In genomic region chr7:33831389-33832118, GRCh38 we compare ENCODE assay signal across 1 cellular context.
TF ChIP-seq lines count a peak whose summit lies in the region.

No MANE protein-coding gene starts in this region.

TF ChIP-seq in GM23338, 12 proteins besides CTCF, POLR2A, EP300 and RAD21 (continued from another document):
- TF ChIP-seq ZNF462 (CRISPR knock-in tag; IDR thresholded peaks at IDR 0.05) (no peak), CREB1 (CRISPR knock-in tag; IDR thresholded peaks at IDR 0.05; ENCODE audit: low read depth) (no peak), EZH2phosphoT487 (IDR thresholded peaks at IDR 0.05; ENCODE audit: unreplicated experiment) (no peak), NANOG (IDR thresholded peaks at IDR 0.05; ENCODE audit: borderline replicate concordance) (no peak), ETS1 (IDR thresholded peaks at IDR 0.05) (no peak)
